ENCODE assay signal across 8 cellular contexts in the genomic region with DNA sequence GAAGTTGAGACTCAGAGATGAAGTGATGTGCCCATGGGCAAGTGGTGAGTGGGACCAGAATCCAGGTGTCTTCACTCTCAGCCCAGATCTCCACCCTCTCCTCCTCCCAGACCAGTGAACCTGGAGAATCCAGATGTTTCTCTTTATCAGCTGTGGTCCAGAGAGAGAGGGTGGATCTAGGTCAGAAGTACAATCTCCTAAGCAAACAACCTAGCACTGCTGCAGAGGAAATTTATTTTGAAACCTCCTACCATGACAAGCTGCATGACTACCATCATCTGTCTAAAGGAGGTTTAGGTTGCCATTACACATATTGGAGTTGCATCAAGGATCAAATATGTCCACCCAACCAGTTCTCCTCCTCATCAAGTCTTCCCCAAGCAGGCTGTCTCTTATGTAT. TPM values are rescaled to one million over a fixed set of nuclear protein-coding genes. Genes with fewer than 3 reads are reported as not detected.
DNase-seq lines count a peak whose midpoint lies in the region; ATAC-seq and TF ChIP-seq lines count a peak whose summit lies in the region.
"Not testable (repeated sequence)": the region's sequence is repeated elsewhere in the genome, so short reads cannot be mapped to it uniquely, and the experiment has no call there.

No MANE protein-coding gene starts in this region.

- BruUV-seq in Panc1 (replicated peaks; lab: Mats Ljungman, UMichigan): not testable (repeated sequence)

- DNase-seq in HCEC 1CT: peak; percentile 35
- DNase-seq in Panc1 (ENCODE audit: low read depth, low spot score); body of pancreas; left lung; osteocyte (ENCODE audit: extremely low spot score, unreplicated experiment); uterus: not testable (repeated sequence)

- ATAC-seq in Panc1, body of pancreas, left lung: not testable (repeated sequence)
- ATAC-seq in gastroesophageal sphincter: peak; percentile 76

- not testable (repeated sequence) for H3K27me3 ChIP-seq in Panc1 (ENCODE audit: control insufficient read depth, insufficient read depth, low read length); body of pancreas; esophagus (ENCODE audit: control insufficient read depth in 1 of 2, insufficient read depth in 2 of 2, low read length in 2 of 2); gastroesophageal sphincter; left lung; uterus

- not testable (repeated sequence) for H3K9me3 ChIP-seq in Panc1 (ENCODE audit: control insufficient read depth, insufficient read depth, low read depth, low read length); body of pancreas; esophagus (ENCODE audit: control insufficient read depth in 2 of 2, insufficient read depth in 1 of 2, low read depth in 1 of 2, low read length in 1 of 2); gastroesophageal sphincter; left lung; uterus

- H3K27me3 Mint-ChIP-seq in osteocyte (ENCODE audit: unreplicated experiment): not testable (repeated sequence)

- peaks cover 20% of the 10 kb centered on the region for H3K4me1 ChIP-seq in Panc1 (ENCODE audit: control insufficient read depth, insufficient read depth, low read length)
- peaks cover 17% of the 10 kb centered on the region for H3K4me1 ChIP-seq in body of pancreas
- not testable (repeated sequence) for H3K4me1 ChIP-seq in esophagus (ENCODE audit: control insufficient read depth in 2 of 2, insufficient read depth in 2 of 2, low read length in 1 of 2); gastroesophageal sphincter; left lung; uterus

- not testable (repeated sequence) for H3K9me3 Mint-ChIP-seq in osteocyte (ENCODE audit: unreplicated experiment)

- peaks cover 38% of the 10 kb centered on the region for H3K4me1 Mint-ChIP-seq in osteocyte (ENCODE audit: unreplicated experiment)

- CTCF ChIA-PET in Panc1 (lab: Charles Lee): not testable (repeated sequence)

- in situ Hi-C loops in Panc1 (cut with HindIII; ENCODE audit: low pct_unique_long_range_greater_than_20kb, low sequenced_read_pairs): not testable (repeated sequence)

- POLR2A ChIA-PET in Panc1 (lab: Charles Lee): not testable (repeated sequence)

- TF ChIP-seq CTCF in Panc1 (IDR thresholded peaks at IDR 0.05); body of pancreas (IDR thresholded peaks at IDR 0.05); gastroesophageal sphincter (IDR thresholded peaks at IDR 0.05); left lung (IDR thresholded peaks at IDR 0.05); osteocyte (IDR thresholded peaks at IDR 0.05); uterus (IDR thresholded peaks at IDR 0.05): not testable (repeated sequence)

- intact Hi-C loops in Panc1 (cut with micrococcal nuclease; ENCODE audit: unreplicated experiment); body of pancreas (cut with DNase I); left lung (cut with DNase I); uterus (cut with DNase I; ENCODE audit: low total_unique reads): not testable (repeated sequence)

- not testable (repeated sequence) for H3K36me3 ChIP-seq in Panc1 (ENCODE audit: control insufficient read depth, insufficient read depth, low read length); body of pancreas (replicated peaks in 1 of 2; ENCODE audit: insufficient read depth in 1 of 2, low read depth in 2 of 2); esophagus (ENCODE audit: control insufficient read depth in 2 of 2, insufficient read depth in 2 of 2, low read length in 1 of 2); gastroesophageal sphincter; left lung; uterus

- not testable (repeated sequence) for TF ChIP-seq POLR2A in body of pancreas (IDR thresholded peaks at IDR 0.05); gastroesophageal sphincter (IDR thresholded peaks at IDR 0.05); uterus (IDR thresholded peaks at IDR 0.05)

- TF ChIP-seq EP300 in gastroesophageal sphincter (IDR thresholded peaks at IDR 0.05): not testable (repeated sequence)

- peak overlapping the region; percentile 89 for H3K27ac Mint-ChIP-seq in osteocyte (ENCODE audit: unreplicated experiment)

- H3K27ac ChIP-seq in Panc1 (ENCODE audit: low read length) (peak overlapping the region; percentile 86), body of pancreas (peak overlapping the region; percentile 12 to 78 (median 33)), esophagus (ENCODE audit: low read depth in 2 of 2, low read length in 1 of 2) (peak overlapping the region; percentile 60 to 68), gastroesophageal sphincter (peak overlapping the region in 2 of 4 donors; percentile 29 to 31), left lung (peak overlapping the region; percentile 45 to 50), uterus (peak overlapping the region; percentile 66 to 79)

- H3K4me3 Mint-ChIP-seq in osteocyte (ENCODE audit: unreplicated experiment): not testable (repeated sequence)

- not testable (repeated sequence) for H3K4me3 ChIP-seq in Panc1 (ENCODE audit: low read depth in 2 of 2, low read length in 2 of 2); body of pancreas; esophagus (ENCODE audit: low read depth in 1 of 2, low read length in 2 of 2); gastroesophageal sphincter; left lung; uterus

- H3K36me3 Mint-ChIP-seq in osteocyte (ENCODE audit: unreplicated experiment): not testable (repeated sequence)

RNA-seq across cellular contexts. Expression of gene AKAP13, which starts 35.2 kb away (rescaled TPM):
- total RNA-seq in Panc1 (2021; ENCODE audit: unreplicated experiment) (94.2 TPM), body of pancreas (100 to 1,000 TPM; 102 to 160 TPM), gastroesophageal sphincter (100 to 1,000 TPM; 196 to 252 (median 215) TPM), left lung (100 to 1,000 TPM; 300 to 346 TPM), osteocyte (146 and 161 TPM in 2 replicates), uterus (100 to 1,000 TPM; 128 to 460 (median 243) TPM)
- 45.1 TPM for polyA plus RNA-seq in Panc1 (2012; ENCODE audit: insufficient read length)
- polyA plus RNA-seq in esophagus: 10 to 100 TPM; 27.6 to 35.7 TPM
